ENCODE assay signal across 17 cellular contexts in the genomic region with DNA sequence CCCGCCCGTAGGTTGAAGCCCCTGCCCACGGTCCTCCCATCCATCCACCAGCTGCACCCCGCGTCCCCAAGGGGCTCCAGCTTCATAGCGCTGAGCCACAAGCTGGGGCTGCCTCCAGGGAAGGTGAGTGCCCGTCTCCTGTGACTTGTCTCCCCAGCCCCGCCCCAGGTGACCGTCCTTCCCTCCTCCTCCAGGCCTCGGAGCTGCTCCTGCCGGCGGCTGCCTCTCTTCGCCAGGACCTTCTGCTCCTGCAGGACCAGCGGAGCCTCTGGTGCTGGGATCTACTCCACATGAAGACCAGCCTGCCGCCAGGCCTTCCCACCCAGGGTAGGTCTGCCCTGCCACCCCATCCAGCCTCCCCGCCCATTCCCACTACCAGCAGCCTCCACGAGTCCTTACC. TPM values are rescaled to one million over a fixed set of nuclear protein-coding genes. Genes with fewer than 3 reads are reported as not detected.
DNase-seq lines count a peak whose midpoint lies in the region; ATAC-seq and TF ChIP-seq lines count a peak whose summit lies in the region.
"Had no signal": no experiment of that assay in that cellular context is flagged by ENCODE, and none has a peak within 500 bp of the region (broad histone marks: within the 10 kb centered on the region; RNA-seq: fewer than 3 reads in every experiment).

No MANE protein-coding gene starts in this region.

- no peak overlapping the region for H3K18ac ChIP-seq in mesenchymal stem cell (ENCODE audit: low read depth in 1 of 2, low read length in 2 of 2)

- H3K27me3 Mint-ChIP-seq in activated T-helper 1 cell treated with anti-CD3 and anti-CD28 coated beads, Interleukin-12 subunit alpha, Interleukin-12 subunit beta, Interleukin-2, Interleukin-4 antibody, amounts not matched to agents 30 ng/mL and 10 ng/mL and 1 ng/mL, durations not matched to agents 14 hours and 24 hours and 36 hours (ENCODE audit: insufficient read depth) = no peaks in the 10 kb centered on the region
- H3K27me3 Mint-ChIP-seq: CD4-positive, alpha-beta T cell had no signal

- H3K36me3 Mint-ChIP-seq in activated T-helper 1 cell treated with anti-CD3 and anti-CD28 coated beads, Interleukin-12 subunit alpha, Interleukin-12 subunit beta, Interleukin-2, Interleukin-4 antibody, amounts not matched to agents 30 ng/mL and 10 ng/mL and 1 ng/mL, durations not matched to agents 14 hours and 24 hours and 36 hours (ENCODE audit: low read depth) = peaks cover 22% of the 10 kb centered on the region

- no peaks in the 10 kb centered on the region for H3K4me1 Mint-ChIP-seq in activated T-helper 1 cell treated with anti-CD3 and anti-CD28 coated beads, Interleukin-12 subunit alpha, Interleukin-12 subunit beta, Interleukin-2, Interleukin-4 antibody, amounts not matched to agents 30 ng/mL and 10 ng/mL and 1 ng/mL, durations not matched to agents 14 hours and 24 hours and 36 hours (ENCODE audit: low read depth)
- H3K4me1 Mint-ChIP-seq: GM23338 had no signal

- no peak overlapping the region for H3K14ac ChIP-seq in mesenchymal stem cell (ENCODE audit: low read length in 2 of 2)

- H3K27ac ChIP-seq in SK-N-SH (ENCODE audit: low read depth in 2 of 2, low read length in 1 of 2) (no peak overlapping the region), mesenchymal stem cell (ENCODE audit: low read length, poor library complexity, severe bottlenecking) (no peak overlapping the region), osteoblast (ENCODE audit: low read depth, low read length) (no peak overlapping the region)
- H3K27ac ChIP-seq: 22Rv1, A549, C4-2B had no signal

- TF ChIP-seq EP300 in SK-N-SH (IDR thresholded peaks at IDR 0.05; ENCODE audit: borderline replicate concordance in 1 of 2, low read depth in 1 of 2, low read length in 1 of 2) = no peak

- DNase-seq in SK-N-SH = peak; percentile 9
- DNase-seq in activated T-helper 1 cell treated with anti-CD3 and anti-CD28 coated beads, Interleukin-12 subunit alpha, Interleukin-12 subunit beta, Interleukin-2, Interleukin-4 antibody, amounts not matched to agents 30 ng/mL and 10 ng/mL and 1 ng/mL, durations not matched to agents 14 hours and 24 hours and 36 hours (ENCODE audit: low spot score) = no peak
- no peak for DNase-seq in mesenchymal stem cell
- DNase-seq in osteoblast (ENCODE audit: insufficient read length, low spot score, missing footprints) = peak; percentile 3
- DNase-seq in OCI-M2 (lab: John Stamatoyannopoulos, UW; ENCODE audit: unreplicated experiment) = no peak
- no peak for DNase-seq in activated T-cell treated with anti-CD3 and anti-CD28 coated beads, Interleukin-2, amount 50 U/mL, for 1 hour
- DNase-seq: AML-193; Caco-2; CD4-positive, alpha-beta T cell; HCEC 1CT; HFFc6 had no signal

- POLR2A ChIA-PET in SK-N-SH (lab: Yijun Ruan, JAX) = no interaction called here

- TF ChIP-seq RAD21 in SK-N-SH (IDR thresholded peaks at IDR 0.05; ENCODE audit: low read length) = no peak

- H4K8ac ChIP-seq in mesenchymal stem cell (ENCODE audit: low read length) = no peak overlapping the region

- H2BK5ac ChIP-seq in mesenchymal stem cell (ENCODE audit: low read depth, low read length, poor library complexity, severe bottlenecking) = no peak overlapping the region

- H3K23ac ChIP-seq in mesenchymal stem cell (ENCODE audit: low read length in 2 of 2) = no peak overlapping the region

- H4K20me1 ChIP-seq in SK-N-SH (ENCODE audit: insufficient read depth) = no peaks in the 10 kb centered on the region
- no peaks in the 10 kb centered on the region for H4K20me1 ChIP-seq in osteoblast (ENCODE audit: insufficient read depth, low read length)

- H4K91ac ChIP-seq in mesenchymal stem cell (ENCODE audit: low read length) = peak overlapping the region; percentile 16

- H3K9me2 ChIP-seq in SK-N-SH = no peaks in the 10 kb centered on the region

- H2BK15ac ChIP-seq in mesenchymal stem cell (ENCODE audit: low read depth, poor library complexity, severe bottlenecking) = no peak overlapping the region

- H3K4me2 ChIP-seq in SK-N-SH = no peak overlapping the region
- no peak overlapping the region for H3K4me2 ChIP-seq in mesenchymal stem cell (ENCODE audit: low read length, poor library complexity, severe bottlenecking)
- no peak overlapping the region for H3K4me2 ChIP-seq in osteoblast (ENCODE audit: insufficient read depth, low read length)
- H3K4me2 ChIP-seq: A549, GM23338 had no signal

- H3K36me3 ChIP-seq in SK-N-SH (replicated peaks in 1 of 2; ENCODE audit: control insufficient read depth in 1 of 2, insufficient read depth in 2 of 2, low read length in 1 of 2) = peaks cover 0 to 5% of the 10 kb centered on the region in 2 experiments
- H3K36me3 ChIP-seq in mesenchymal stem cell (ENCODE audit: control insufficient read depth in 1 of 2, insufficient read depth in 2 of 2, low read depth in 1 of 2, low read length in 2 of 2) = peaks cover 14 to 37% of the 10 kb centered on the region in 2 experiments
- peaks cover 6% of the 10 kb centered on the region for H3K36me3 ChIP-seq in osteoblast (ENCODE audit: insufficient read depth, low read length)

- H3K4me1 ChIP-seq in SK-N-SH (ENCODE audit: control insufficient read depth in 1 of 2, insufficient read depth in 2 of 2, low read depth in 1 of 2, low read length in 1 of 2) (no peaks in the 10 kb centered on the region), mesenchymal stem cell (ENCODE audit: control insufficient read depth, insufficient read depth, low read depth, low read length) (no peaks in the 10 kb centered on the region), osteoblast (ENCODE audit: insufficient read depth, low read length) (no peaks in the 10 kb centered on the region)
- H3K4me1 ChIP-seq: A549, Caco-2 had no signal

- H3K4me3 Mint-ChIP-seq in activated T-helper 1 cell treated with anti-CD3 and anti-CD28 coated beads, Interleukin-12 subunit alpha, Interleukin-12 subunit beta, Interleukin-2, Interleukin-4 antibody, amounts not matched to agents 30 ng/mL and 10 ng/mL and 1 ng/mL, durations not matched to agents 14 hours and 24 hours and 36 hours = no peak overlapping the region
- H3K4me3 Mint-ChIP-seq: CD4-positive, alpha-beta T cell; GM23338; HFFc6 had no signal

- ATAC-seq in SK-N-SH treated with all-trans-retinoic acid at 6 μM for 48 hours = no peak
- ATAC-seq: A549, GM23338 had no signal

- peak overlapping the region; percentile 4 for H3K27ac Mint-ChIP-seq in activated T-helper 1 cell treated with anti-CD3 and anti-CD28 coated beads, Interleukin-12 subunit alpha, Interleukin-12 subunit beta, Interleukin-2, Interleukin-4 antibody, amounts not matched to agents 30 ng/mL and 10 ng/mL and 1 ng/mL, durations not matched to agents 14 hours and 24 hours and 36 hours
- H3K27ac Mint-ChIP-seq: CD4-positive, alpha-beta T cell; GM23338; HFFc6 had no signal

- no peak overlapping the region for H2BK120ac ChIP-seq in mesenchymal stem cell (ENCODE audit: low read depth, low read length)

- H3K79me2 ChIP-seq in SK-N-SH (ENCODE audit: insufficient read depth) = no peaks in the 10 kb centered on the region
- H3K79me2 ChIP-seq in osteoblast (ENCODE audit: insufficient read depth, low read length) = no peaks in the 10 kb centered on the region

- CTCF ChIA-PET in SK-N-SH (lab: Yijun Ruan, JAX) = no interaction called here

- H3F3A ChIP-seq in SK-N-SH (replicated peaks; ENCODE audit: insufficient read depth) = peaks cover 4% of the 10 kb centered on the region

- H3K27me3 ChIP-seq in SK-N-SH (ENCODE audit: insufficient read depth) (no peaks in the 10 kb centered on the region), mesenchymal stem cell (ENCODE audit: control insufficient read depth in 1 of 2, insufficient read depth in 1 of 2, low read length in 2 of 2) (no peaks in the 10 kb centered on the region), osteoblast (ENCODE audit: insufficient read depth, low read length) (no peaks in the 10 kb centered on the region)

- no peak overlapping the region for H2AFZ ChIP-seq in SK-N-SH (ENCODE audit: low read depth)
- no peak overlapping the region for H2AFZ ChIP-seq in mesenchymal stem cell (ENCODE audit: low read depth, low read length)
- H2AFZ ChIP-seq in osteoblast (ENCODE audit: low read length) = no peak overlapping the region
- H2AFZ ChIP-seq: GM23338 had no signal

- H3K9me3 ChIP-seq in SK-N-SH = no peaks in the 10 kb centered on the region
- no peaks in the 10 kb centered on the region for H3K9me3 ChIP-seq in mesenchymal stem cell (ENCODE audit: control insufficient read depth, low read length)
- no peaks in the 10 kb centered on the region for H3K9me3 ChIP-seq in osteoblast (ENCODE audit: low read depth, low read length)
- H3K9me3 ChIP-seq: A549, Caco-2 had no signal

- WGBS in SK-N-SH (ENCODE audit: low lambda C conversion rate) = 89% methylated on average over 14 of the region's 17 CpGs
- 95% methylated on average over 17 of the region's 17 CpGs for WGBS in mesenchymal stem cell

- intact Hi-C loops in activated T-helper 1 cell treated with anti-CD3 and anti-CD28 coated beads, Interleukin-12 subunit alpha, Interleukin-12 subunit beta, Interleukin-2, Interleukin-4 antibody, amounts not matched to agents 30 ng/mL and 10 ng/mL and 1 ng/mL, durations not matched to agents 14 hours and 24 hours and 36 hours (cut with micrococcal nuclease) = no loop called here

- H3K4ac ChIP-seq in mesenchymal stem cell (ENCODE audit: low read depth in 1 of 2, low read length in 2 of 2) = no peak overlapping the region

- no peak overlapping the region for H3K9ac ChIP-seq in SK-N-SH
- H3K9ac ChIP-seq in mesenchymal stem cell (ENCODE audit: low read length) = no peak overlapping the region

- TF ChIP-seq CTCF in SK-N-SH (IDR thresholded peaks at IDR 0.05) (no peak), osteoblast (IDR thresholded peaks at IDR 0.05; ENCODE audit: extremely low read depth, low read depth, low read length) (no peak)

- no peak overlapping the region for H2BK12ac ChIP-seq in mesenchymal stem cell (ENCODE audit: low read length in 2 of 2)

- H3K4me3 ChIP-seq in SK-N-SH (ENCODE audit: low read depth in 2 of 2, low read length in 1 of 2) = no peak overlapping the region
- H3K4me3 ChIP-seq in mesenchymal stem cell (ENCODE audit: insufficient read depth in 1 of 2, low read depth in 1 of 2, low read length in 2 of 2) = no peak overlapping the region
- H3K4me3 ChIP-seq in osteoblast (ENCODE audit: insufficient read depth, low read length) = no peak overlapping the region
- H3K4me3 ChIP-seq: A549, GM23338 had no signal

- no peaks in the 10 kb centered on the region for H3K9me3 Mint-ChIP-seq in activated T-helper 1 cell treated with anti-CD3 and anti-CD28 coated beads, Interleukin-12 subunit alpha, Interleukin-12 subunit beta, Interleukin-2, Interleukin-4 antibody, amounts not matched to agents 30 ng/mL and 10 ng/mL and 1 ng/mL, durations not matched to agents 14 hours and 24 hours and 36 hours
- H3K9me3 Mint-ChIP-seq: CD4-positive, alpha-beta T cell; GM23338; HFFc6 had no signal

- H2AK5ac ChIP-seq in mesenchymal stem cell (ENCODE audit: low read length, severe bottlenecking) = no peak overlapping the region

- H3K79me1 ChIP-seq in mesenchymal stem cell (replicated peaks; ENCODE audit: low read length, poor library complexity, severe bottlenecking) = no peaks in the 10 kb centered on the region

RNA-seq across cellular contexts. Expression of a gene that starts 7.5 kb away (rescaled TPM):
- 5.1 and 7.1 TPM in 2 replicates for polyA plus RNA-seq in SK-N-SH (2012; rRNA removed)
- 1.8 and 3.0 TPM in 2 replicates for polyA plus RNA-seq in SK-N-SH (2012; cell fraction: cytosol; rRNA removed)
- polyA plus RNA-seq in SK-N-SH (2012; cell fraction: nucleus; rRNA removed) = 34.5 and 45.2 TPM in 2 replicates
- 41.0 and 48.4 TPM in 2 replicates for total RNA-seq in activated T-helper 1 cell treated with anti-CD3 and anti-CD28 coated beads, Interleukin-12 subunit alpha, Interleukin-12 subunit beta, Interleukin-2, Interleukin-4 antibody, amounts not matched to agents 30 ng/mL and 10 ng/mL and 1 ng/mL, durations not matched to agents 14 hours and 24 hours and 36 hours
- polyA plus RNA-seq in mesenchymal stem cell (2013, experiment 1 of 2) = 2.4 TPM
- 2.5 TPM for polyA plus RNA-seq in mesenchymal stem cell (2013, experiment 2 of 2)
- 3.2 and 4.7 TPM in 2 replicates for total RNA-seq in osteoblast

RNA-seq across cellular contexts. Expression of a gene that starts 8.8 kb away (rescaled TPM):
- polyA plus RNA-seq in SK-N-SH (2012; rRNA removed) = 48.5 and 69.9 TPM in 2 replicates
- 33.7 and 42.1 TPM in 2 replicates for polyA plus RNA-seq in SK-N-SH (2012; cell fraction: cytosol; rRNA removed)
- polyA plus RNA-seq in SK-N-SH (2012; cell fraction: nucleus; rRNA removed) = 47.0 and 77.4 TPM in 2 replicates
- 105 and 118 TPM in 2 replicates for total RNA-seq in activated T-helper 1 cell treated with anti-CD3 and anti-CD28 coated beads, Interleukin-12 subunit alpha, Interleukin-12 subunit beta, Interleukin-2, Interleukin-4 antibody, amounts not matched to agents 30 ng/mL and 10 ng/mL and 1 ng/mL, durations not matched to agents 14 hours and 24 hours and 36 hours
- 45.9 TPM for polyA plus RNA-seq in mesenchymal stem cell (2013, experiment 1 of 2)
- polyA plus RNA-seq in mesenchymal stem cell (2013, experiment 2 of 2) = 46.1 TPM
- 36.2 and 45.2 TPM in 2 replicates for total RNA-seq in osteoblast

RNA-seq across cellular contexts. Expression of a gene that starts 21.5 kb away (rescaled TPM):
- 0.84 and 1.6 TPM in 2 replicates for polyA plus RNA-seq in SK-N-SH (2012; rRNA removed)
- polyA plus RNA-seq in SK-N-SH (2012; cell fraction: cytosol; rRNA removed) = 0.66 and 0.85 TPM in 2 replicates
- 0.33 and 1.3 TPM in 2 replicates for polyA plus RNA-seq in SK-N-SH (2012; cell fraction: nucleus; rRNA removed)
- total RNA-seq in activated T-helper 1 cell treated with anti-CD3 and anti-CD28 coated beads, Interleukin-12 subunit alpha, Interleukin-12 subunit beta, Interleukin-2, Interleukin-4 antibody, amounts not matched to agents 30 ng/mL and 10 ng/mL and 1 ng/mL, durations not matched to agents 14 hours and 24 hours and 36 hours = 0.98 and 1.0 TPM in 2 replicates
- 2.4 TPM for polyA plus RNA-seq in mesenchymal stem cell (2013, experiment 1 of 2)
- polyA plus RNA-seq in mesenchymal stem cell (2013, experiment 2 of 2) = 3.2 TPM
- 0.29 and 0.36 TPM in 2 replicates for total RNA-seq in osteoblast

RNA-seq across cellular contexts. Expression of a gene that starts 28.1 kb away (rescaled TPM):
- polyA plus RNA-seq in SK-N-SH (2012; rRNA removed) = 826 and 889 TPM in 2 replicates
- polyA plus RNA-seq in SK-N-SH (2012; cell fraction: cytosol; rRNA removed) = 645 and 766 TPM in 2 replicates
- polyA plus RNA-seq in SK-N-SH (2012; cell fraction: nucleus; rRNA removed) = 256 and 333 TPM in 2 replicates
- 434 and 451 TPM in 2 replicates for total RNA-seq in activated T-helper 1 cell treated with anti-CD3 and anti-CD28 coated beads, Interleukin-12 subunit alpha, Interleukin-12 subunit beta, Interleukin-2, Interleukin-4 antibody, amounts not matched to agents 30 ng/mL and 10 ng/mL and 1 ng/mL, durations not matched to agents 14 hours and 24 hours and 36 hours
- polyA plus RNA-seq in mesenchymal stem cell (2013, experiment 1 of 2) = 690 TPM
- polyA plus RNA-seq in mesenchymal stem cell (2013, experiment 2 of 2) = 727 TPM
- 123 and 185 TPM in 2 replicates for total RNA-seq in osteoblast

RNA-seq across cellular contexts. Expression of a gene that starts 34.0 kb away (rescaled TPM):
- polyA plus RNA-seq in SK-N-SH (2012; rRNA removed) = not detected in 2 replicates
- not detected in 2 replicates for polyA plus RNA-seq in SK-N-SH (2012; cell fraction: cytosol; rRNA removed)
- not detected in 2 replicates for polyA plus RNA-seq in SK-N-SH (2012; cell fraction: nucleus; rRNA removed)
- total RNA-seq in activated T-helper 1 cell treated with anti-CD3 and anti-CD28 coated beads, Interleukin-12 subunit alpha, Interleukin-12 subunit beta, Interleukin-2, Interleukin-4 antibody, amounts not matched to agents 30 ng/mL and 10 ng/mL and 1 ng/mL, durations not matched to agents 14 hours and 24 hours and 36 hours = not detected in 2 replicates
- polyA plus RNA-seq in mesenchymal stem cell (2013, experiment 1 of 2) = not detected
- polyA plus RNA-seq in mesenchymal stem cell (2013, experiment 2 of 2) = not detected
- total RNA-seq in osteoblast = not detected in 2 replicates
- total RNA-seq: Caco-2; CD4-positive, alpha-beta T cell; GM23338; HFFc6 had no signal
- polyA plus RNA-seq: A549, BJ, GM23338 had no signal

Comparison
In these comparisons a context has a peak if more than half of its experiments do, and no peak if none do; other contexts are left out.
1. DNase-seq: peak in SK-N-SH (single experiment) and osteoblast (single experiment); none in activated T-helper 1 cell treated with anti-CD3 and anti-CD28 coated beads, Interleukin-12 subunit alpha, Interleukin-12 subunit beta, Interleukin-2, Interleukin-4 antibody, amounts not matched to agents 30 ng/mL and 10 ng/mL and 1 ng/mL, durations not matched to agents 14 hours and 24 hours and 36 hours (single experiment), mesenchymal stem cell (single experiment), OCI-M2 (single experiment) and activated T-cell treated with anti-CD3 and anti-CD28 coated beads, Interleukin-2, amount 50 U/mL, for 1 hour (single experiment).